8 cellular contexts compared by ENCODE assay signal in genomic region chr2:137865954-137866540, GRCh38.
DNase-seq lines count a peak whose midpoint lies in the region; ATAC-seq, FAIRE-seq and TF ChIP-seq lines count a peak whose summit lies in the region.

No MANE protein-coding gene starts in this region.

- H3K9me3 Mint-ChIP-seq in Calu3 (ENCODE audit: low read depth, unreplicated experiment), result no peaks in the 10 kb centered on the region

- CTCF ChIA-PET in Calu3 (lab: Charles Lee), result interaction anchor here (0.6 to 1.7 kb wide), 7 partner anchors 12 to 961 kb away, joined by 3 to 18 read pairs (median 5); no protein-coding TSS in a partner anchor

- H3K27ac Mint-ChIP-seq in Calu3 (ENCODE audit: unreplicated experiment), result no peak overlapping the region

- intact Hi-C loops in Calu3 (cut with micrococcal nuclease; ENCODE audit: unreplicated experiment), result loop anchor here (1.0 to 2.0 kb wide), 2 partner anchors 20 to 961 kb away; no protein-coding TSS in a partner anchor

- ATAC-seq in HG03457 (IDR thresholded peaks at IDR 0.05; ENCODE audit: unreplicated experiment), result peak; percentile 52

- BruUV-seq in Calu3 (replicated peaks; lab: Mats Ljungman, UMichigan), result no TSS peak

- no peaks in the 10 kb centered on the region for H3K36me3 Mint-ChIP-seq in Calu3 (ENCODE audit: insufficient read depth, unreplicated experiment)

- no peaks in the 10 kb centered on the region for H3K4me1 Mint-ChIP-seq in Calu3 (ENCODE audit: low read depth, unreplicated experiment)

- no peaks in the 10 kb centered on the region for H3K27me3 Mint-ChIP-seq in Calu3 (ENCODE audit: unreplicated experiment)

- peak; percentile 70 for DNase-seq in Calu3
- peak; percentile 8 for DNase-seq in GM19239 (ENCODE audit: insufficient read length, low spot score)
- peak; percentile 50 for DNase-seq in NCI-H82 treated with DMSO at 0.1 percent for 48 hours (lab: John Stamatoyannopoulos, UW; ENCODE audit: unreplicated experiment)
- peak; percentile 23 for DNase-seq in activated T-cell treated with anti-CD3 and anti-CD28 coated beads for 48 hours (ENCODE audit: low read depth)
- DNase-seq in globus pallidus (ENCODE audit: low spot score), result peak; percentile 24
- peak; percentile 1 for DNase-seq in smooth muscle cell of the brain vasculature (ENCODE audit: low read depth, low spot score)
- DNase-seq in RCC 7860 (ENCODE audit: low spot score), result no peak

- H3K4me3 Mint-ChIP-seq in Calu3 (ENCODE audit: low read depth, unreplicated experiment), result no peak overlapping the region

- peak; percentile 90 for FAIRE-seq in GM19239 (lab: Jason Lieb, UNC)
- FAIRE-seq in RCC 7860 (lab: Jason Lieb, UNC), result no peak

- peak; percentile 67 for TF ChIP-seq CTCF in Calu3 (IDR thresholded peaks at IDR 0.05; ENCODE audit: unreplicated experiment)
